1 cellular context compared by ENCODE assay signal in genomic region chr19:3682741-3683404, GRCh38.
TF ChIP-seq lines count a peak whose summit lies in the region.

No MANE protein-coding gene starts in this region.

TF ChIP-seq in GM23338, 12 proteins besides CTCF, POLR2A, EP300 and RAD21 (continued from another document):
- TF ChIP-seq, protein P1, sequence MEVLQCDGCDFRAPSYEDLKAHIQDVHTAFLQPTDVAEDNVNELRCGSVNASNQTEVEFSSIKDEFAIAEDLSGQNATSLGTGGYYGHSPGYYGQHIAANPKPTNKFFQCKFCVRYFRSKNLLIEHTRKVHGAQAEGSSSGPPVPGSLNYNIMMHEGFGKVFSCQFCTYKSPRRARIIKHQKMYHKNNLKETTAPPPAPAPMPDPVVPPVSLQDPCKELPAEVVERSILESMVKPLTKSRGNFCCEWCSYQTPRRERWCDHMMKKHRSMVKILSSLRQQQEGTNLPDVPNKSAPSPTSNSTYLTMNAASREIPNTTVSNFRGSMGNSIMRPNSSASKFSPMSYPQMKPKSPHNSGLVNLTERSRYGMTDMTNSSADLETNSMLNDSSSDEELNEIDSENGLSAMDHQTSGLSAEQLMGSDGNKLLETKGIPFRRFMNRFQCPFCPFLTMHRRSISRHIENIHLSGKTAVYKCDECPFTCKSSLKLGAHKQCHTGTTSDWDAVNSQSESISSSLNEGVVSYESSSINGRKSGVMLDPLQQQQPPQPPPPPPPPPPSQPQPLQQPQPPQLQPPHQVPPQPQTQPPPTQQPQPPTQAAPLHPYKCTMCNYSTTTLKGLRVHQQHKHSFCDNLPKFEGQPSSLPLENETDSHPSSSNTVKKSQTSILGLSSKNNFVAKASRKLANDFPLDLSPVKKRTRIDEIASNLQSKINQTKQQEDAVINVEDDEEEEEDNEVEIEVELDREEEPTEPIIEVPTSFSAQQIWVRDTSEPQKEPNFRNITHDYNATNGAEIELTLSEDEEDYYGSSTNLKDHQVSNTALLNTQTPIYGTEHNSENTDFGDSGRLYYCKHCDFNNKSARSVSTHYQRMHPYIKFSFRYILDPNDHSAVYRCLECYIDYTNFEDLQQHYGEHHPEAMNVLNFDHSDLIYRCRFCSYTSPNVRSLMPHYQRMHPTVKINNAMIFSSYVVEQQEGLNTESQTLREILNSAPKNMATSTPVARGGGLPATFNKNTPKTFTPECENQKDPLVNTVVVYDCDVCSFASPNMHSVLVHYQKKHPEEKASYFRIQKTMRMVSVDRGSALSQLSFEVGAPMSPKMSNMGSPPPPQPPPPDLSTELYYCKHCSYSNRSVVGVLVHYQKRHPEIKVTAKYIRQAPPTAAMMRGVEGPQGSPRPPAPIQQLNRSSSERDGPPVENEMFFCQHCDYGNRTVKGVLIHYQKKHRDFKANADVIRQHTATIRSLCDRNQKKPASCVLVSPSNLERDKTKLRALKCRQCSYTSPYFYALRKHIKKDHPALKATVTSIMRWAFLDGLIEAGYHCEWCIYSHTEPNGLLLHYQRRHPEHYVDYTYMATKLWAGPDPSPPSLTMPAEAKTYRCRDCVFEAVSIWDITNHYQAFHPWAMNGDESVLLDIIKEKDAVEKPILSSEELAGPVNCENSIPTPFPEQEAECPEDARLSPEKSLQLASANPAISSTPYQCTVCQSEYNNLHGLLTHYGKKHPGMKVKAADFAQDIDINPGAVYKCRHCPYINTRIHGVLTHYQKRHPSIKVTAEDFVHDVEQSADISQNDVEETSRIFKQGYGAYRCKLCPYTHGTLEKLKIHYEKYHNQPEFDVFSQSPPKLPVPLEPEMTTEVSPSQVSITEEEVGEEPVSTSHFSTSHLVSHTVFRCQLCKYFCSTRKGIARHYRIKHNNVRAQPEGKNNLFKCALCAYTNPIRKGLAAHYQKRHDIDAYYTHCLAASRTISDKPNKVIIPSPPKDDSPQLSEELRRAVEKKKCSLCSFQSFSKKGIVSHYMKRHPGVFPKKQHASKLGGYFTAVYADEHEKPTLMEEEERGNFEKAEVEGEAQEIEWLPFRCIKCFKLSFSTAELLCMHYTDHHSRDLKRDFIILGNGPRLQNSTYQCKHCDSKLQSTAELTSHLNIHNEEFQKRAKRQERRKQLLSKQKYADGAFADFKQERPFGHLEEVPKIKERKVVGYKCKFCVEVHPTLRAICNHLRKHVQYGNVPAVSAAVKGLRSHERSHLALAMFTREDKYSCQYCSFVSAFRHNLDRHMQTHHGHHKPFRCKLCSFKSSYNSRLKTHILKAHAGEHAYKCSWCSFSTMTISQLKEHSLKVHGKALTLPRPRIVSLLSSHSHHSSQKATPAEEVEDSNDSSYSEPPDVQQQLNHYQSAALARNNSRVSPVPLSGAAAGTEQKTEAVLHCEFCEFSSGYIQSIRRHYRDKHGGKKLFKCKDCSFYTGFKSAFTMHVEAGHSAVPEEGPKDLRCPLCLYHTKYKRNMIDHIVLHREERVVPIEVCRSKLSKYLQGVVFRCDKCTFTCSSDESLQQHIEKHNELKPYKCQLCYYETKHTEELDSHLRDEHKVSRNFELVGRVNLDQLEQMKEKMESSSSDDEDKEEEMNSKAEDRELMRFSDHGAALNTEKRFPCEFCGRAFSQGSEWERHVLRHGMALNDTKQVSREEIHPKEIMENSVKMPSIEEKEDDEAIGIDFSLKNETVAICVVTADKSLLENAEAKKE (CRISPR knock-in tag; IDR thresholded peaks at IDR 0.05) = no peak
- TF ChIP-seq NANOG (IDR thresholded peaks at IDR 0.05; ENCODE audit: borderline replicate concordance) (no peak), JUNB (IDR thresholded peaks at IDR 0.05; ENCODE audit: unreplicated experiment) (no peak), STAT1 (IDR thresholded peaks at IDR 0.05; ENCODE audit: unreplicated experiment) (no peak), EZH2phosphoT487 (IDR thresholded peaks at IDR 0.05; ENCODE audit: unreplicated experiment) (no peak), ZNF331 (CRISPR knock-in tag; IDR thresholded peaks at IDR 0.05; ENCODE audit: low read depth) (no peak), ETS1 (IDR thresholded peaks at IDR 0.05) (no peak; the same call in 1 of the 2 replicates), EZH2 (IDR thresholded peaks at IDR 0.05; ENCODE audit: low read depth, unreplicated experiment) (no peak)
TF ChIP-seq in GM23338: peak in this region for 0.
